Comparison of ENCODE assay signal across 9 cellular contexts in the genomic region with DNA sequence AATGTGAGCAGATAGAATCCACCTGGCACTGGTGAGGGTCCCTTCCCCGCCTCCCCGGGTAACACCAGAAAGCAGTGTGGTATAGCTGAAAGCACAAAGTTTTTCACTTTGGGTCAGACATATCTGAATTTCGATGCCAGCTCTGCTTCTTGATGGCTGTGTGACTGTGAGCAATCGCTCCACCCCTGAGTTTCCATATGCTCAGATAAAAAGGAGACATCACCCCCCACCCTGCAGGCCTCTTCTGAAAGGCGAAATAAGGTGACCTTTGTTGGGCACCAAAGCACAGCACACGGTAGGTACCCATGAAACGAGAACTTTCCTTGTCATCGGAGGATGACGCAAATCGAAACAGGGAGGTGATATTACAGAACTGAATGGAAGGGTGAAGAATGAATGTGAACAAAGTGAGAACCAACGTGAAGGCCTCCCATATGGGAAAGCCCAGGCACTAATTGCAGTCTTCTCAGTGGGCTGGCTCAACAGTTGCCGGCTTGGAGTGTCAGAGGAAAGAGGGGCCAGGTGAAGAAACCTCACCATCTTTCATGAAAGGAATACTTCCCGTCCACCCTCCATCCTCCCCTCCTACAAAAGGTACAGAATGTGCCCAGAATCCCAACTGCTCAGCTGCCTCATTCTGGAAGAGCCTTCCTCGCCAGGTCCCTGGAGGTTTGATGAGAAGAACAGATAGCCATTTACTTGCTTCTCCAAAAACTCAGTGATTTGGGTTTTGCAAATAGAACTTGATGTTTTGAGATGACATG.
A peak's percentile ranks its signal among the peaks of the same experiment; 100 is the strongest.
DNase-seq lines count a peak whose midpoint lies in the region; ATAC-seq and TF ChIP-seq lines count a peak whose summit lies in the region.
"Had no signal": no experiment of that assay in that cellular context is flagged by ENCODE, and none has a peak within 500 bp of the region (broad histone marks: within the 10 kb centered on the region; RNA-seq: fewer than 3 reads in every experiment).

No MANE protein-coding gene starts in this region.

- no peak overlapping the region for H3K9ac ChIP-seq in mesendoderm (ENCODE audit: low read length)

- H3K36me3 ChIP-seq in mesendoderm (ENCODE audit: control insufficient read depth, insufficient read depth, low read length), result no peaks in the 10 kb centered on the region

- no peak overlapping the region for H3K4me2 ChIP-seq in mesendoderm (ENCODE audit: low read length)

- no peak overlapping the region for H3K18ac ChIP-seq in mesendoderm (ENCODE audit: low read length)

- DNase-seq in activated CD8-positive, alpha-beta memory T cell treated with anti-CD3 and anti-CD28 coated beads for 48 hours (ENCODE audit: low read depth in 2 of 3, low spot score in 2 of 3), result peak in 2 of 3 experiments; percentile 52 to 54
- peak; percentile 51 to 63 for DNase-seq in stimulated activated CD4-positive, alpha-beta T cell treated with anti-CD3 and anti-CD28 coated beads, Interleukin-4, amount 100 ng/mL, for 4 hours
- DNase-seq in amniotic stem cell (lab: John Stamatoyannopoulos, UW), result no peak
- DNase-seq in mesendoderm, result no peak
- no peak for DNase-seq in EL
- DNase-seq in NCI-H2227 (lab: John Stamatoyannopoulos, UW; ENCODE audit: unreplicated experiment), result no peak

- H3K27me3 ChIP-seq in mesendoderm (ENCODE audit: insufficient read depth, low read length, poor library complexity), result no peaks in the 10 kb centered on the region

- no peak overlapping the region for H3K56ac ChIP-seq in mesendoderm (ENCODE audit: low read length)

- H4K5ac ChIP-seq in mesendoderm (ENCODE audit: low read length), result no peak overlapping the region

- H2AK5ac ChIP-seq in mesendoderm (ENCODE audit: low read length), result no peak overlapping the region

- no peak overlapping the region for H3K23ac ChIP-seq in mesendoderm (ENCODE audit: low read length)

- no peak overlapping the region for H3K4ac ChIP-seq in mesendoderm (ENCODE audit: low read depth, low read length)

- no peak overlapping the region for H3K27ac ChIP-seq in mesendoderm (ENCODE audit: low read depth, low read length)
- H3K27ac ChIP-seq: VCaP had no signal

- no CpG with 5 or more reads among the region's 14 CpGs for WGBS in mesendoderm (ENCODE audit: extremely low coverage, insufficient coverage, low lambda C conversion rate)

- no peak overlapping the region for H4K8ac ChIP-seq in mesendoderm (ENCODE audit: low read depth, low read length)

- H3K79me1 ChIP-seq in mesendoderm (ENCODE audit: low read length), result no peaks in the 10 kb centered on the region

- no peak overlapping the region for H3K4me3 ChIP-seq in mesendoderm (ENCODE audit: low read length)

- no peak overlapping the region for H2BK15ac ChIP-seq in mesendoderm (replicated peaks; ENCODE audit: low read depth)

- ATAC-seq in HG03060 (IDR thresholded peaks at IDR 0.05; ENCODE audit: low read depth, unreplicated experiment), result peak; percentile 75

- no peaks in the 10 kb centered on the region for H3K79me2 ChIP-seq in mesendoderm (ENCODE audit: control insufficient read depth, insufficient read depth, low read length)

- no peaks in the 10 kb centered on the region for H3K4me1 ChIP-seq in mesendoderm (ENCODE audit: control insufficient read depth, low read depth, low read length)

- H2BK5ac ChIP-seq in mesendoderm (ENCODE audit: low read length), result no peak overlapping the region

- H2BK120ac ChIP-seq in mesendoderm (ENCODE audit: low read depth, low read length), result no peak overlapping the region

- TF ChIP-seq POLR2A in GM19193 (IDR thresholded peaks at IDR 0.05; ENCODE audit: extremely low read depth, insufficient read depth, insufficient read length), result peak; percentile 29

Comparison
In these comparisons a context has a peak if more than half of its experiments do, and no peak if none do; other contexts are left out.
1. DNase-seq: peak in activated CD8-positive, alpha-beta memory T cell treated with anti-CD3 and anti-CD28 coated beads for 48 hours (2 of 3) and stimulated activated CD4-positive, alpha-beta T cell treated with anti-CD3 and anti-CD28 coated beads, Interleukin-4, amount 100 ng/mL, for 4 hours (2 of 2); none in amniotic stem cell (single experiment), mesendoderm (single experiment), EL (single experiment) and NCI-H2227 (single experiment).